ENCODE assay signal across 16 cellular contexts in the genomic region with DNA sequence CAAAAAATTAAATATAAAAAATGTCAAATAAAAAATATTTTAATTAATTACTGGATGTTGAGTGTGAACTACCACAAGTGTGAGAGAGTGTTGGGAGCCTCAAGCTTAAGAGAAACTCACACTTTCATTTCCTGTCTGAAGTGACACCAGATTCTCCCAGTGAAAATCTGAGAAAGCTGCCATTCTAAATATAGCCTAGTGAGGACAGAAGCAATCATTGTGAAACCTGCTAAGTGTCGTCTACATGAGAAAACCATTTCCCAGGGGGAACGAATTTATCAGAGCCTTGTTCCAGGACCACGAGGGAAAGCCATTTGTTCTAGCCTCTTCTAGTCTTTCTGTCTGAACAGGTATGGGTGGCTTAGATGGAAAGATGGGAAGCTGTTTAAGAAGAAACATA.
DNase-seq lines count a peak whose midpoint lies in the region; ATAC-seq and TF ChIP-seq lines count a peak whose summit lies in the region.
"Had no signal": no experiment of that assay in that cellular context is flagged by ENCODE, and none has a peak within 500 bp of the region (broad histone marks: within the 10 kb centered on the region; RNA-seq: fewer than 3 reads in every experiment).

No MANE protein-coding gene starts in this region.

- H3K27ac ChIP-seq in sigmoid colon = no peak overlapping the region
- H3K27ac ChIP-seq: esophagus squamous epithelium, HL-60, VCaP had no signal

- no peaks in the 10 kb centered on the region for H3K36me3 ChIP-seq in sigmoid colon
- H3K36me3 ChIP-seq: esophagus squamous epithelium had no signal

- TF ChIP-seq CTCF in sigmoid colon (IDR thresholded peaks at IDR 0.05) = no peak

- ATAC-seq in GM18511 (IDR thresholded peaks at IDR 0.05; ENCODE audit: unreplicated experiment) = peak; percentile 95
- peak; percentile 93 for ATAC-seq in GM21447 (IDR thresholded peaks at IDR 0.05; ENCODE audit: unreplicated experiment)
- peak; percentile 89 for ATAC-seq in HG03097 (IDR thresholded peaks at IDR 0.05; ENCODE audit: low FRiP score, unreplicated experiment)
- ATAC-seq: CD8-positive, alpha-beta T cell; natural killer cell treated with Interleukin-12 subunit alpha and Interleukin-12 subunit beta and Interleukin-15 and Interleukin-18, amount 100 ng/mL, for 72 hours; Panc1 had no signal

- intact Hi-C loops in sigmoid colon (cut with DNase I) = no loop called here

- in situ Hi-C loops in KBM-7 (cut with MboI; ENCODE audit: low pct_unique_long_range_greater_than_20kb, low sequenced_read_pairs) = no loop called here

- no peak for TF ChIP-seq EP300 in sigmoid colon (IDR thresholded peaks at IDR 0.05)

- H3K4me1 ChIP-seq in sigmoid colon = peaks cover 0 to 10% (median 4%) of the 10 kb centered on the region in 4 donors
- H3K4me1 ChIP-seq: esophagus squamous epithelium had no signal

- no peaks in the 10 kb centered on the region for H3K27me3 ChIP-seq in sigmoid colon
- H3K27me3 ChIP-seq: esophagus squamous epithelium had no signal

- peak; percentile 16 for DNase-seq in SKM-1 (lab: John Stamatoyannopoulos, UW; ENCODE audit: unreplicated experiment)
- no peak for DNase-seq in KBM-7
- DNase-seq in activated CD4-positive, alpha-beta T cell treated with anti-CD3 and anti-CD28 coated beads for 1 hour = no peak
- DNase-seq in sigmoid colon = no peak
- no peak for DNase-seq in Ammon's horn (ENCODE audit: low spot score)
- DNase-seq: CD8-positive, alpha-beta T cell; esophagus squamous epithelium; immature natural killer cell; NCI-H1436 had no signal

- H3K9me3 ChIP-seq in sigmoid colon = peaks cover 0 to 2% (median 0%) of the 10 kb centered on the region in 4 donors

- 40 to 43% methylated on average over 3 of the region's 3 CpGs for WGBS in sigmoid colon, 2 donors

- TF ChIP-seq POLR2A in sigmoid colon (IDR thresholded peaks at IDR 0.05) = no peak

- no peak overlapping the region for H3K4me3 ChIP-seq in sigmoid colon
- H3K4me3 ChIP-seq: esophagus squamous epithelium had no signal
